Comparison of ENCODE assay signal across 1 cellular context in the genomic region with DNA sequence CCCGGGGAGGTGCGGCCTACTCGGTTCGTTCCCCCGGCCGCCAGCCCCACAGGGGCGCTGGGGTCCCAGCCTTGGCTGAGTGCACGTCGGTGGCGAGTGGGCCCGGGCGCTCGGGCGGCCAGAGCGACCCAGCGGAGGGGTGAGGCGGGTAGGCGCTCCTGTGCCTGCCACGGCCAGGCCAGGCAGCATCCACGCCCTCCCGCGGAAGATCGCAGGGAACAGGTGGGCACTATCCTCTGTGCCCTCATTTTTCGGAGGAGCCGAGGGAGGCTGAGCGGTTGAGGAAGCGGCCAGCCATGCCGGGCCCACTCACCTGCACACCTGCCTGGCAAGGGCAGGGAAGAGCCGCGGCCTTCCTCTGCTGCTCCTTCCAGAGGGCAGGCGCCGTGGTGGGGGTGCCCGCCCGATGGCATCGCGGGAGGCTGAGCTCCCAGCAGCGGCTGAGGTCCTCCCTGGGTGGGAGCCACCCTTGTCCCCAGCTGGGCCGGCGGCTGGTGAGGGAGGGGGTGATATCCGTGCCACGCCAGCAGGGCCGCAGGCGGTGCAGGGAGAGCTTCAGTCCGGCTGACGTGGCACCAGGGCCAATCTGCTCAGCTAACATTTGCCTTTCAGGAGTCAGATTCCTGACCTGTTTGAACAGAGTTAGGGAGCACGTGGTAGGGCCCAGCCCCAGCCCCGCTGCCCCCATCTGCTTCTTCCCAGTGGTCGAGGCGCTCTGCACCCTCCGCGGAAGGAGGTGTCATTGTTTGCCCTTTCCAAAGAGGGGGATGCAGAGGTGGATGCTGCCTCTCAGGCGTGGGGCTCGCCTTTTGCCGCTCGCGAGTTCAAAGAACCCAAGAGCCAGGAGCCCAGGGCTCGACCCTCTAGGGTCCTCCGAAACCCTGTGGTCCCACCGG.
A peak's percentile ranks its signal among the peaks of the same experiment; 100 is the strongest.
TF ChIP-seq lines count a peak whose summit lies in the region.

No MANE protein-coding gene starts in this region.

TF ChIP-seq in HepG2, 621 proteins besides CTCF, POLR2A, EP300 and RAD21 (continued from another document and continues in another):
- 0 out of 2 replicates have a peak, but pooled peaks have one; percentile 37 for TF ChIP-seq NCOA1 (CRISPR knock-in tag; IDR thresholded peaks at IDR 0.05)
- TF ChIP-seq, protein P1, sequence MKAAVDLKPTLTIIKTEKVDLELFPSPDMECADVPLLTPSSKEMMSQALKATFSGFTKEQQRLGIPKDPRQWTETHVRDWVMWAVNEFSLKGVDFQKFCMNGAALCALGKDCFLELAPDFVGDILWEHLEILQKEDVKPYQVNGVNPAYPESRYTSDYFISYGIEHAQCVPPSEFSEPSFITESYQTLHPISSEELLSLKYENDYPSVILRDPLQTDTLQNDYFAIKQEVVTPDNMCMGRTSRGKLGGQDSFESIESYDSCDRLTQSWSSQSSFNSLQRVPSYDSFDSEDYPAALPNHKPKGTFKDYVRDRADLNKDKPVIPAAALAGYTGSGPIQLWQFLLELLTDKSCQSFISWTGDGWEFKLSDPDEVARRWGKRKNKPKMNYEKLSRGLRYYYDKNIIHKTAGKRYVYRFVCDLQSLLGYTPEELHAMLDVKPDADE (CRISPR knock-in tag; IDR thresholded peaks at IDR 0.05): no peak
- no peak for TF ChIP-seq NBN (conservative IDR thresholded peaks at IDR 0.05)
- TF ChIP-seq, protein P2, sequence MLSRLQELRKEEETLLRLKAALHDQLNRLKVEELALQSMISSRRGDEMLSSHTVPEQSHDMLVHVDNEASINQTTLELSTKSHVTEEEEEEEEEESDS (CRISPR knock-in tag; IDR thresholded peaks at IDR 0.05; ENCODE audit: borderline replicate concordance): no peak
- peak; percentile 80 for TF ChIP-seq ZFY (CRISPR knock-in tag; IDR thresholded peaks at IDR 0.05)
- no peak for TF ChIP-seq FOXM1 (CRISPR knock-in tag; IDR thresholded peaks at IDR 0.05)
- TF ChIP-seq ZFX (CRISPR knock-in tag; IDR thresholded peaks at IDR 0.05; ENCODE audit: low read depth): peak; percentile 68; the same call in 1 of the 2 replicates
- TF ChIP-seq SAFB2 (CRISPR knock-in tag; IDR thresholded peaks at IDR 0.05; ENCODE audit: borderline replicate concordance, low read depth): no peak
- TF ChIP-seq, protein P3, sequence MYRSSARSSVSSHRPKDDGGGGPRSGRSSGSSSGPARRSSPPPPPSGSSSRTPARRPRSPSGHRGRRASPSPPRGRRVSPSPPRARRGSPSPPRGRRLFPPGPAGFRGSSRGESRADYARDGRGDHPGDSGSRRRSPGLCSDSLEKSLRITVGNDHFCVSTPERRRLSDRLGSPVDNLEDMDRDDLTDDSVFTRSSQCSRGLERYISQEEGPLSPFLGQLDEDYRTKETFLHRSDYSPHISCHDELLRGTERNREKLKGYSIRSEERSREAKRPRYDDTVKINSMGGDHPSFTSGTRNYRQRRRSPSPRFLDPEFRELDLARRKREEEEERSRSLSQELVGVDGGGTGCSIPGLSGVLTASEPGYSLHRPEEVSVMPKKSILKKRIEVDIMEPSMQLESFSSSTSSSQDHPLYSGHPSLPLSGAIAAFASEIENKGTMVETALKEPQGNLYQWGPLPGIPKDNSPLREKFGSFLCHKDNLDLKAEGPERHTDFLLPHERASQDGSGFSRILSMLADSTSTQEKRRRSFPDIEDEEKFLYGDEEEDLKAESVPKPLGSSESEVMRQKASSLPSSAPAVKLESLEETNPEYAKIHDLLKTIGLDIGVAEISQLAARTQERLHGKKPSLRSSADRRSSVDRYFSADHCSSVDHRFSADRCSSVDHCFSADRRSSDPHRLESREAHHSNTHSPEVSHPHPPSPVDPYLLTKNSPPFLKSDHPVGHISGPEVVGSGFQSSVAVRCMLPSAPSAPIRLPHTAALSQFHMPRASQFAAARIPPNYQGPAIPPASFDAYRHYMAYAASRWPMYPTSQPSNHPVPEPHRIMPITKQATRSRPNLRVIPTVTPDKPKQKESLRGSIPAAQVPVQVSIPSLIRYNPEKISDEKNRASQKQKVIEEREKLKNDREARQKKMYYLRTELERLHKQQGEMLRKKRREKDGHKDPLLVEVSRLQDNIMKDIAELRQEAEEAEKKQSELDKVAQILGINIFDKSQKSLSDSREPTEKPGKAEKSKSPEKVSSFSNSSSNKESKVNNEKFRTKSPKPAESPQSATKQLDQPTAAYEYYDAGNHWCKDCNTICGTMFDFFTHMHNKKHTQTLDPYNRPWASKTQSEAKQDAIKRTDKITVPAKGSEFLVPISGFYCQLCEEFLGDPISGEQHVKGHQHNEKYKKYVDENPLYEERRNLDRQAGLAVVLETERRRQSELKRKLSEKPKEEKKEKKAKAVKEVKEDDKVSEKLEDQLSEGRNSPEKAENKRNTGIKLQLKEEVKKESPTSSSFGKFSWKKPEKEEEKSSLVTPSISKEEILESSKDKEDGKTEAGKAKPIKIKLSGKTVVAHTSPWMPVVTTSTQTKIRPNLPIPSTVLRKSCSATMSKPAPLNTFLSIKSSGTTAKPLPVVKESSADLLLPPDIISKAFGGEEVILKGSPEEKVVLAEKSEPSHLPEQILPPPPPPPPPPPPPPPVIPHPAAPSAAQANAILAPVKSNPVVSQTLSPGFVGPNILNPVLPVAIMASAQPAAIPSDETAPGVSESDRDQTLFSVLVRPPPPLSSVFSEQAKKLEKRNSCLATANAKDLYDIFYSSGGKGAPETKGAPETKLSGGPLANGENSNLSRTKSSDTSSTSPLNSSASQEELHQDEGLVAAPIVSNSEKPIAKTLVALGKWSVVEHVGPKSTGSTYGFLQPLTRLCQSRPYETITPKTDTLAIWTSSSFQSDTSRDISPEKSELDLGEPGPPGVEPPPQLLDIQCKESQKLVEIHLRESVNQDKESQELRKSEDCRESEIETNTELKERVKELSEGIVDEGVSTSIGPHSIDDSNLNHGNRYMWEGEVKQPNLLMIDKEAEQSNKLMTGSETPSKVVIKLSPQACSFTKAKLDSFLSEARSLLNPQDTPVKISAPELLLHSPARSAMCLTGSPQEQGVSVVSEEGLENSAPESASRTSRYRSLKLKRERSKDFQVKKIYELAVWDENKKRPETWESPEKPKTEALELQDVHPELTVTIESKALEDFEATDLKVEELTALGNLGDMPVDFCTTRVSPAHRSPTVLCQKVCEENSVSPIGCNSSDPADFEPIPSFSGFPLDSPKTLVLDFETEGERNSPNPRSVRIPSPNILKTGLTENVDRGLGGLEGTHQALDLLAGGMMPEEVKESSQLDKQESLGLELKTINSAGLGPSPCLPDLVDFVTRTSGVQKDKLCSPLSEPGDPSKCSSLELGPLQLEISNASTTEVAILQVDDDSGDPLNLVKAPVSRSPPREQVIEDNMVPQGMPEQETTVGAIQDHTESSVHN (CRISPR knock-in tag; IDR thresholded peaks at IDR 0.05): no peak
- TF ChIP-seq NR2F1 (CRISPR knock-in tag; IDR thresholded peaks at IDR 0.05): no peak
- TF ChIP-seq, protein P4, sequence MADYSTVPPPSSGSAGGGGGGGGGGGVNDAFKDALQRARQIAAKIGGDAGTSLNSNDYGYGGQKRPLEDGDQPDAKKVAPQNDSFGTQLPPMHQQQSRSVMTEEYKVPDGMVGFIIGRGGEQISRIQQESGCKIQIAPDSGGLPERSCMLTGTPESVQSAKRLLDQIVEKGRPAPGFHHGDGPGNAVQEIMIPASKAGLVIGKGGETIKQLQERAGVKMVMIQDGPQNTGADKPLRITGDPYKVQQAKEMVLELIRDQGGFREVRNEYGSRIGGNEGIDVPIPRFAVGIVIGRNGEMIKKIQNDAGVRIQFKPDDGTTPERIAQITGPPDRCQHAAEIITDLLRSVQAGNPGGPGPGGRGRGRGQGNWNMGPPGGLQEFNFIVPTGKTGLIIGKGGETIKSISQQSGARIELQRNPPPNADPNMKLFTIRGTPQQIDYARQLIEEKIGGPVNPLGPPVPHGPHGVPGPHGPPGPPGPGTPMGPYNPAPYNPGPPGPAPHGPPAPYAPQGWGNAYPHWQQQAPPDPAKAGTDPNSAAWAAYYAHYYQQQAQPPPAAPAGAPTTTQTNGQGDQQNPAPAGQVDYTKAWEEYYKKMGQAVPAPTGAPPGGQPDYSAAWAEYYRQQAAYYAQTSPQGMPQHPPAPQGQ (CRISPR knock-in tag; IDR thresholded peaks at IDR 0.05; ENCODE audit: borderline replicate concordance): no peak
- TF ChIP-seq, protein P5, sequence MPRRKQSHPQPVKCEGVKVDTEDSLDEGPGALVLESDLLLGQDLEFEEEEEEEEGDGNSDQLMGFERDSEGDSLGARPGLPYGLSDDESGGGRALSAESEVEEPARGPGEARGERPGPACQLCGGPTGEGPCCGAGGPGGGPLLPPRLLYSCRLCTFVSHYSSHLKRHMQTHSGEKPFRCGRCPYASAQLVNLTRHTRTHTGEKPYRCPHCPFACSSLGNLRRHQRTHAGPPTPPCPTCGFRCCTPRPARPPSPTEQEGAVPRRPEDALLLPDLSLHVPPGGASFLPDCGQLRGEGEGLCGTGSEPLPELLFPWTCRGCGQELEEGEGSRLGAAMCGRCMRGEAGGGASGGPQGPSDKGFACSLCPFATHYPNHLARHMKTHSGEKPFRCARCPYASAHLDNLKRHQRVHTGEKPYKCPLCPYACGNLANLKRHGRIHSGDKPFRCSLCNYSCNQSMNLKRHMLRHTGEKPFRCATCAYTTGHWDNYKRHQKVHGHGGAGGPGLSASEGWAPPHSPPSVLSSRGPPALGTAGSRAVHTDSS (CRISPR knock-in tag; conservative IDR thresholded peaks at IDR 0.05): no peak
- TF ChIP-seq ZBTB20 (CRISPR knock-in tag; IDR thresholded peaks at IDR 0.05; ENCODE audit: borderline replicate concordance, low read depth): no peak
- no peak for TF ChIP-seq LCORL (IDR thresholded peaks at IDR 0.05)
- TF ChIP-seq LCORL (CRISPR knock-in tag; IDR thresholded peaks at IDR 0.05): 0 out of 2 replicates have a peak, but pooled peaks have one; percentile 36
- TF ChIP-seq, protein P6, sequence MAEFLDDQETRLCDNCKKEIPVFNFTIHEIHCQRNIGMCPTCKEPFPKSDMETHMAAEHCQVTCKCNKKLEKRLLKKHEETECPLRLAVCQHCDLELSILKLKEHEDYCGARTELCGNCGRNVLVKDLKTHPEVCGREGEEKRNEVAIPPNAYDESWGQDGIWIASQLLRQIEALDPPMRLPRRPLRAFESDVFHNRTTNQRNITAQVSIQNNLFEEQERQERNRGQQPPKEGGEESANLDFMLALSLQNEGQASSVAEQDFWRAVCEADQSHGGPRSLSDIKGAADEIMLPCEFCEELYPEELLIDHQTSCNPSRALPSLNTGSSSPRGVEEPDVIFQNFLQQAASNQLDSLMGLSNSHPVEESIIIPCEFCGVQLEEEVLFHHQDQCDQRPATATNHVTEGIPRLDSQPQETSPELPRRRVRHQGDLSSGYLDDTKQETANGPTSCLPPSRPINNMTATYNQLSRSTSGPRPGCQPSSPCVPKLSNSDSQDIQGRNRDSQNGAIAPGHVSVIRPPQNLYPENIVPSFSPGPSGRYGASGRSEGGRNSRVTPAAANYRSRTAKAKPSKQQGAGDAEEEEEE (CRISPR knock-in tag; IDR thresholded peaks at IDR 0.05; ENCODE audit: borderline replicate concordance): no peak
- no peak for TF ChIP-seq ZNF501 (CRISPR knock-in tag; IDR thresholded peaks at IDR 0.05)
- TF ChIP-seq ZFP1 (CRISPR knock-in tag; IDR thresholded peaks at IDR 0.05): no peak
- TF ChIP-seq FOXC1 (CRISPR knock-in tag; IDR thresholded peaks at IDR 0.05; ENCODE audit: borderline replicate concordance): peak; percentile 84
- TF ChIP-seq XBP1 (CRISPR knock-in tag; IDR thresholded peaks at IDR 0.05): peak; percentile 92
- TF ChIP-seq, protein P7, sequence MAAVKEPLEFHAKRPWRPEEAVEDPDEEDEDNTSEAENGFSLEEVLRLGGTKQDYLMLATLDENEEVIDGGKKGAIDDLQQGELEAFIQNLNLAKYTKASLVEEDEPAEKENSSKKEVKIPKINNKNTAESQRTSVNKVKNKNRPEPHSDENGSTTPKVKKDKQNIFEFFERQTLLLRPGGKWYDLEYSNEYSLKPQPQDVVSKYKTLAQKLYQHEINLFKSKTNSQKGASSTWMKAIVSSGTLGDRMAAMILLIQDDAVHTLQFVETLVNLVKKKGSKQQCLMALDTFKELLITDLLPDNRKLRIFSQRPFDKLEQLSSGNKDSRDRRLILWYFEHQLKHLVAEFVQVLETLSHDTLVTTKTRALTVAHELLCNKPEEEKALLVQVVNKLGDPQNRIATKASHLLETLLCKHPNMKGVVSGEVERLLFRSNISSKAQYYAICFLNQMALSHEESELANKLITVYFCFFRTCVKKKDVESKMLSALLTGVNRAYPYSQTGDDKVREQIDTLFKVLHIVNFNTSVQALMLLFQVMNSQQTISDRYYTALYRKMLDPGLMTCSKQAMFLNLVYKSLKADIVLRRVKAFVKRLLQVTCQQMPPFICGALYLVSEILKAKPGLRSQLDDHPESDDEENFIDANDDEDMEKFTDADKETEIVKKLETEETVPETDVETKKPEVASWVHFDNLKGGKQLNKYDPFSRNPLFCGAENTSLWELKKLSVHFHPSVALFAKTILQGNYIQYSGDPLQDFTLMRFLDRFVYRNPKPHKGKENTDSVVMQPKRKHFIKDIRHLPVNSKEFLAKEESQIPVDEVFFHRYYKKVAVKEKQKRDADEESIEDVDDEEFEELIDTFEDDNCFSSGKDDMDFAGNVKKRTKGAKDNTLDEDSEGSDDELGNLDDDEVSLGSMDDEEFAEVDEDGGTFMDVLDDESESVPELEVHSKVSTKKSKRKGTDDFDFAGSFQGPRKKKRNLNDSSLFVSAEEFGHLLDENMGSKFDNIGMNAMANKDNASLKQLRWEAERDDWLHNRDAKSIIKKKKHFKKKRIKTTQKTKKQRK (IDR thresholded peaks at IDR 0.05; ENCODE audit: low read length): no peak
- no peak for TF ChIP-seq ONECUT2 (CRISPR knock-in tag; IDR thresholded peaks at IDR 0.05)
- TF ChIP-seq, protein P8, sequence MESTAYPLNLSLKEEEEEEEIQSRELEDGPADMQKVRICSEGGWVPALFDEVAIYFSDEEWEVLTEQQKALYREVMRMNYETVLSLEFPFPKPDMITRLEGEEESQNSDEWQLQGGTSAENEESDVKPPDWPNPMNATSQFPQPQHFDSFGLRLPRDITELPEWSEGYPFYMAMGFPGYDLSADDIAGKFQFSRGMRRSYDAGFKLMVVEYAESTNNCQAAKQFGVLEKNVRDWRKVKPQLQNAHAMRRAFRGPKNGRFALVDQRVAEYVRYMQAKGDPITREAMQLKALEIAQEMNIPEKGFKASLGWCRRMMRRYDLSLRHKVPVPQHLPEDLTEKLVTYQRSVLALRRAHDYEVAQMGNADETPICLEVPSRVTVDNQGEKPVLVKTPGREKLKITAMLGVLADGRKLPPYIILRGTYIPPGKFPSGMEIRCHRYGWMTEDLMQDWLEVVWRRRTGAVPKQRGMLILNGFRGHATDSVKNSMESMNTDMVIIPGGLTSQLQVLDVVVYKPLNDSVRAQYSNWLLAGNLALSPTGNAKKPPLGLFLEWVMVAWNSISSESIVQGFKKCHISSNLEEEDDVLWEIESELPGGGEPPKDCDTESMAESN (CRISPR knock-in tag; conservative IDR thresholded peaks at IDR 0.05): peak; percentile 38
- no peak for TF ChIP-seq KLF15 (CRISPR knock-in tag; IDR thresholded peaks at IDR 0.05; ENCODE audit: borderline replicate concordance)
- no peak for TF ChIP-seq ZNF816 (CRISPR knock-in tag; IDR thresholded peaks at IDR 0.05; ENCODE audit: borderline replicate concordance)
- TF ChIP-seq ZNF772 (CRISPR knock-in tag; IDR thresholded peaks at IDR 0.05): no peak
